Comparison of ENCODE assay signal across 1 cellular context in the genomic region with DNA sequence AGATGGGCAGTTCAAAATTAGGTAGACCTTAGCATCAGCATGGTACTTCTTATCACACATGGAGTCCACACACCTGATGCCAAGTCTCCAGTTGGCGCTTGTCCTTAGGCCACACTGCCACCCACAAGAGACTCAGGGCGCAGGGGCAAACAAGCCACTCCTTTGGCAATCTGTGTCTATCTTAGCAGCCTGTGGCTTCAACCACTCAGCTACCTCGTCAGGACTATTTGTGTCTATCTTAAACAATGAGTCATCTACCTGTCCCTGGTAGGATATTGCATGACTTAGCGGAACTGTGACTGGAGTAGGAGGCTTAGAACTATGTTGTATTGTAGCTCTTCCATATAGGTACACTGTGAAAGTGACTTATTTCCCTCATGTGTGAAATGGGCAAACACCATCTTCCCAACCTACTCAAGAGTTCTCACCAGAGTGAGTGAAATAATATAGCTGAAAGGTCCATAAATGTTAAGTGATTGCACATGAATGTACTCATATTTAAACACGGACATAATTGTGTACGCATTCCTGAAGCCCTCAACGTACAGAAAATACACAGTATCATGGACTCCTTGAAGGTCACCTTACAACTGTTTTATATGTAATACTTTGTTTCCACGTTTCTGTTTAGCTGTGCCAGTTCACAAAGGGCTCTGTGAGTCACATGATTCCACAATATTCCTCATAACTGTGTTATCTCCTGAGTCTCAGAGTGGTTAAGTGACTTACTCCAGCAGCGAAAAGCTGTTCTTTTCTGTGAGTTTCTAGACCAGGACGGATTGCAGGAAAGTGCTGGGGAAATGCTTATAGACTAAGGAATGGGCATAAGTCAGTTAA.
TF ChIP-seq lines count a peak whose summit lies in the region.

No MANE protein-coding gene starts in this region.

TF ChIP-seq in K562, 482 proteins besides CTCF, POLR2A, EP300 and RAD21 (continued from another document and continues in another):
- TF ChIP-seq, protein P1, sequence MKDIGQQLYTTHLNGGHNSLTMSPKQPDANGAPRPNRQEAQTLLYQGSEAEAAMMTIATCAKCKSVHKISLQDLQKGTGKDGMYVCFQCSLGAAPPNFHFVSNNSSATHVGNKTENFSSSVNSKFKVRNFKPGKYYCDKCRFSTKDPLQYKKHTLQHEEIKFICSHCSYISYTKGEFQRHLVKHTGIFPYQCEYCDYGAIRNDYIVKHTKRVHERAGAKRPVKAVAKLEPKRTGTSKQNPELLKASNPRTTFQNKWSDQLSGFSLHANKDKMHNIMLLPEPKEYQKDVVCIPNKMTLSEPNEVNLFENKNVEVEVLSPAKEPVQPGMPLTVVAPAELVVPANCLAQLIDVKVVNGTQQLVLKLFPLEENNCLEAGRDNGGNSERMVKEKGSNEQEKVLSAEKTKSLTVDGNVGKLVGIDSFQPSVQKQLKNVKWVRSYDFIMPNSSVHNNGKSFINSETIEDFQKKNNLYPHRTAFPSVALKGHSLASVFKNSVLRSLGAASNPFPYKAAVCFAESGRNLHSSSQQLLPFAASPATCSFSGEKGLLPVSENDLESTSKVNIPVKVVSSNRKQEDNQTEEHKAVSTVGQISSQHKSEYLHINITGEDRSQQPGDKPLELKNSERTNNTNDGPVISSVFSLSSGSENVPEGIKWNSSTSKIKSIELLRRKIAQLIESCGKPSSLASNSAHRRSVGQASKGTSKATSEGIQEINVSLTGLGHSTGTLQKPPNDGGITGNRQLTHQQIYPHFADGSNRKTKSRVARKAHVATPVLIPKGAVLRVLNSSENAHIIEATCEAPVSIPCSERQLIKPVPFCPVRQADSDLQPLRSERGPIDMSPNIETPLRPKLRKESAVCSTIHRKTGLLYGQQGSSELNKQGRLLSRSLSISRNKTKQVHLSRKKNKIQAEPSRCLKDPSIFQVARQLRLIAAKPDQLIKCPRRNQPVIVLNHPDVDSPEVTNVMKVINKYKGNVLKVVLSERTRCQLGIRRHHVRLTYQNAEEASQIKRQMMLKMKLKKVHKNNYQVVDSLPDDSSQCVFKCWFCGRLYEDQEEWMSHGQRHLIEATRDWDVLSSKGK (CRISPR knock-in tag; IDR thresholded peaks at IDR 0.05), result no peak
- TF ChIP-seq, protein P2, sequence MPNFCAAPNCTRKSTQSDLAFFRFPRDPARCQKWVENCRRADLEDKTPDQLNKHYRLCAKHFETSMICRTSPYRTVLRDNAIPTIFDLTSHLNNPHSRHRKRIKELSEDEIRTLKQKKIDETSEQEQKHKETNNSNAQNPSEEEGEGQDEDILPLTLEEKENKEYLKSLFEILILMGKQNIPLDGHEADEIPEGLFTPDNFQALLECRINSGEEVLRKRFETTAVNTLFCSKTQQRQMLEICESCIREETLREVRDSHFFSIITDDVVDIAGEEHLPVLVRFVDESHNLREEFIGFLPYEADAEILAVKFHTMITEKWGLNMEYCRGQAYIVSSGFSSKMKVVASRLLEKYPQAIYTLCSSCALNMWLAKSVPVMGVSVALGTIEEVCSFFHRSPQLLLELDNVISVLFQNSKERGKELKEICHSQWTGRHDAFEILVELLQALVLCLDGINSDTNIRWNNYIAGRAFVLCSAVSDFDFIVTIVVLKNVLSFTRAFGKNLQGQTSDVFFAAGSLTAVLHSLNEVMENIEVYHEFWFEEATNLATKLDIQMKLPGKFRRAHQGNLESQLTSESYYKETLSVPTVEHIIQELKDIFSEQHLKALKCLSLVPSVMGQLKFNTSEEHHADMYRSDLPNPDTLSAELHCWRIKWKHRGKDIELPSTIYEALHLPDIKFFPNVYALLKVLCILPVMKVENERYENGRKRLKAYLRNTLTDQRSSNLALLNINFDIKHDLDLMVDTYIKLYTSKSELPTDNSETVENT (CRISPR knock-in tag; IDR thresholded peaks at IDR 0.05), result no peak
- TF ChIP-seq FOXJ2 (tag; IDR thresholded peaks at IDR 0.05), result peak; percentile 72
- no peak for TF ChIP-seq ZNF431 (CRISPR knock-in tag; IDR thresholded peaks at IDR 0.05)
- TF ChIP-seq, protein P3, sequence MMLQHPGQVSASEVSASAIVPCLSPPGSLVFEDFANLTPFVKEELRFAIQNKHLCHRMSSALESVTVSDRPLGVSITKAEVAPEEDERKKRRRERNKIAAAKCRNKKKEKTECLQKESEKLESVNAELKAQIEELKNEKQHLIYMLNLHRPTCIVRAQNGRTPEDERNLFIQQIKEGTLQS (IDR thresholded peaks at IDR 0.05), result peak; percentile 98
- TF ChIP-seq, protein P3 (CRISPR knock-in tag; conservative IDR thresholded peaks at IDR 0.05), result peak; percentile 90
- TF ChIP-seq MYBL2 (IDR thresholded peaks at IDR 0.05; ENCODE audit: low read depth), result no peak
- no peak for TF ChIP-seq MYBL2 (CRISPR knock-in tag; IDR thresholded peaks at IDR 0.05; ENCODE audit: borderline replicate concordance)
- no peak for TF ChIP-seq RBFOX2 (IDR thresholded peaks at IDR 0.05; ENCODE audit: low read depth, low read length)
- no peak for TF ChIP-seq ZSCAN32 (CRISPR knock-in tag; IDR thresholded peaks at IDR 0.05)
- no peak for TF ChIP-seq EGR1 (conservative IDR thresholded peaks at IDR 0.05)
- no peak for TF ChIP-seq NCOA6 (IDR thresholded peaks at IDR 0.05)
- TF ChIP-seq ZNF780A (CRISPR knock-in tag; IDR thresholded peaks at IDR 0.05), result no peak
- TF ChIP-seq, protein P4, sequence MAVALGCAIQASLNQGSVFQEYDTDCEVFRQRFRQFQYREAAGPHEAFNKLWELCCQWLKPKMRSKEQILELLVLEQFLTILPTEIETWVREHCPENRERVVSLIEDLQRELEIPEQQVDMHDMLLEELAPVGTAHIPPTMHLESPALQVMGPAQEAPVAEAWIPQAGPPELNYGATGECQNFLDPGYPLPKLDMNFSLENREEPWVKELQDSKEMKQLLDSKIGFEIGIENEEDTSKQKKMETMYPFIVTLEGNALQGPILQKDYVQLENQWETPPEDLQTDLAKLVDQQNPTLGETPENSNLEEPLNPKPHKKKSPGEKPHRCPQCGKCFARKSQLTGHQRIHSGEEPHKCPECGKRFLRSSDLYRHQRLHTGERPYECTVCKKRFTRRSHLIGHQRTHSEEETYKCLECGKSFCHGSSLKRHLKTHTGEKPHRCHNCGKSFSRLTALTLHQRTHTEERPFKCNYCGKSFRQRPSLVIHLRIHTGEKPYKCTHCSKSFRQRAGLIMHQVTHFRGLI (CRISPR knock-in tag; IDR thresholded peaks at IDR 0.05), result no peak
- TF ChIP-seq, protein P5, sequence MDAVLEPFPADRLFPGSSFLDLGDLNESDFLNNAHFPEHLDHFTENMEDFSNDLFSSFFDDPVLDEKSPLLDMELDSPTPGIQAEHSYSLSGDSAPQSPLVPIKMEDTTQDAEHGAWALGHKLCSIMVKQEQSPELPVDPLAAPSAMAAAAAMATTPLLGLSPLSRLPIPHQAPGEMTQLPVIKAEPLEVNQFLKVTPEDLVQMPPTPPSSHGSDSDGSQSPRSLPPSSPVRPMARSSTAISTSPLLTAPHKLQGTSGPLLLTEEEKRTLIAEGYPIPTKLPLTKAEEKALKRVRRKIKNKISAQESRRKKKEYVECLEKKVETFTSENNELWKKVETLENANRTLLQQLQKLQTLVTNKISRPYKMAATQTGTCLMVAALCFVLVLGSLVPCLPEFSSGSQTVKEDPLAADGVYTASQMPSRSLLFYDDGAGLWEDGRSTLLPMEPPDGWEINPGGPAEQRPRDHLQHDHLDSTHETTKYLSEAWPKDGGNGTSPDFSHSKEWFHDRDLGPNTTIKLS (IDR thresholded peaks at IDR 0.05; ENCODE audit: borderline replicate concordance, low read depth), result no peak
- peak; percentile 34; the same call in 1 of the 2 replicates for TF ChIP-seq GATAD2B (IDR thresholded peaks at IDR 0.05; ENCODE audit: borderline replicate concordance)
- TF ChIP-seq, protein P6, sequence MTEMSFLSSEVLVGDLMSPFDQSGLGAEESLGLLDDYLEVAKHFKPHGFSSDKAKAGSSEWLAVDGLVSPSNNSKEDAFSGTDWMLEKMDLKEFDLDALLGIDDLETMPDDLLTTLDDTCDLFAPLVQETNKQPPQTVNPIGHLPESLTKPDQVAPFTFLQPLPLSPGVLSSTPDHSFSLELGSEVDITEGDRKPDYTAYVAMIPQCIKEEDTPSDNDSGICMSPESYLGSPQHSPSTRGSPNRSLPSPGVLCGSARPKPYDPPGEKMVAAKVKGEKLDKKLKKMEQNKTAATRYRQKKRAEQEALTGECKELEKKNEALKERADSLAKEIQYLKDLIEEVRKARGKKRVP (CRISPR knock-in tag; IDR thresholded peaks at IDR 0.05), result no peak
- TF ChIP-seq, protein P7, sequence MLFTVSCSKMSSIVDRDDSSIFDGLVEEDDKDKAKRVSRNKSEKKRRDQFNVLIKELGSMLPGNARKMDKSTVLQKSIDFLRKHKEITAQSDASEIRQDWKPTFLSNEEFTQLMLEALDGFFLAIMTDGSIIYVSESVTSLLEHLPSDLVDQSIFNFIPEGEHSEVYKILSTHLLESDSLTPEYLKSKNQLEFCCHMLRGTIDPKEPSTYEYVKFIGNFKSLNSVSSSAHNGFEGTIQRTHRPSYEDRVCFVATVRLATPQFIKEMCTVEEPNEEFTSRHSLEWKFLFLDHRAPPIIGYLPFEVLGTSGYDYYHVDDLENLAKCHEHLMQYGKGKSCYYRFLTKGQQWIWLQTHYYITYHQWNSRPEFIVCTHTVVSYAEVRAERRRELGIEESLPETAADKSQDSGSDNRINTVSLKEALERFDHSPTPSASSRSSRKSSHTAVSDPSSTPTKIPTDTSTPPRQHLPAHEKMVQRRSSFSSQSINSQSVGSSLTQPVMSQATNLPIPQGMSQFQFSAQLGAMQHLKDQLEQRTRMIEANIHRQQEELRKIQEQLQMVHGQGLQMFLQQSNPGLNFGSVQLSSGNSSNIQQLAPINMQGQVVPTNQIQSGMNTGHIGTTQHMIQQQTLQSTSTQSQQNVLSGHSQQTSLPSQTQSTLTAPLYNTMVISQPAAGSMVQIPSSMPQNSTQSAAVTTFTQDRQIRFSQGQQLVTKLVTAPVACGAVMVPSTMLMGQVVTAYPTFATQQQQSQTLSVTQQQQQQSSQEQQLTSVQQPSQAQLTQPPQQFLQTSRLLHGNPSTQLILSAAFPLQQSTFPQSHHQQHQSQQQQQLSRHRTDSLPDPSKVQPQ (CRISPR knock-in tag; IDR thresholded peaks at IDR 0.05; ENCODE audit: borderline replicate concordance), result no peak
- TF ChIP-seq HDAC6 (IDR thresholded peaks at IDR 0.05; ENCODE audit: low read depth, low read length), result no peak
- TF ChIP-seq, protein P8, sequence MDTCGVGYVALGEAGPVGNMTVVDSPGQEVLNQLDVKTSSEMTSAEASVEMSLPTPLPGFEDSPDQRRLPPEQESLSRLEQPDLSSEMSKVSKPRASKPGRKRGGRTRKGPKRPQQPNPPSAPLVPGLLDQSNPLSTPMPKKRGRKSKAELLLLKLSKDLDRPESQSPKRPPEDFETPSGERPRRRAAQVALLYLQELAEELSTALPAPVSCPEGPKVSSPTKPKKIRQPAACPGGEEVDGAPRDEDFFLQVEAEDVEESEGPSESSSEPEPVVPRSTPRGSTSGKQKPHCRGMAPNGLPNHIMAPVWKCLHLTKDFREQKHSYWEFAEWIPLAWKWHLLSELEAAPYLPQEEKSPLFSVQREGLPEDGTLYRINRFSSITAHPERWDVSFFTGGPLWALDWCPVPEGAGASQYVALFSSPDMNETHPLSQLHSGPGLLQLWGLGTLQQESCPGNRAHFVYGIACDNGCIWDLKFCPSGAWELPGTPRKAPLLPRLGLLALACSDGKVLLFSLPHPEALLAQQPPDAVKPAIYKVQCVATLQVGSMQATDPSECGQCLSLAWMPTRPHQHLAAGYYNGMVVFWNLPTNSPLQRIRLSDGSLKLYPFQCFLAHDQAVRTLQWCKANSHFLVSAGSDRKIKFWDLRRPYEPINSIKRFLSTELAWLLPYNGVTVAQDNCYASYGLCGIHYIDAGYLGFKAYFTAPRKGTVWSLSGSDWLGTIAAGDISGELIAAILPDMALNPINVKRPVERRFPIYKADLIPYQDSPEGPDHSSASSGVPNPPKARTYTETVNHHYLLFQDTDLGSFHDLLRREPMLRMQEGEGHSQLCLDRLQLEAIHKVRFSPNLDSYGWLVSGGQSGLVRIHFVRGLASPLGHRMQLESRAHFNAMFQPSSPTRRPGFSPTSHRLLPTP (IDR thresholded peaks at IDR 0.05; ENCODE audit: borderline replicate concordance, extremely low read depth, insufficient read length), result no peak
- no peak for TF ChIP-seq TCF7L2 (IDR thresholded peaks at IDR 0.05; ENCODE audit: low read depth, low read length)
- TF ChIP-seq, protein P9, sequence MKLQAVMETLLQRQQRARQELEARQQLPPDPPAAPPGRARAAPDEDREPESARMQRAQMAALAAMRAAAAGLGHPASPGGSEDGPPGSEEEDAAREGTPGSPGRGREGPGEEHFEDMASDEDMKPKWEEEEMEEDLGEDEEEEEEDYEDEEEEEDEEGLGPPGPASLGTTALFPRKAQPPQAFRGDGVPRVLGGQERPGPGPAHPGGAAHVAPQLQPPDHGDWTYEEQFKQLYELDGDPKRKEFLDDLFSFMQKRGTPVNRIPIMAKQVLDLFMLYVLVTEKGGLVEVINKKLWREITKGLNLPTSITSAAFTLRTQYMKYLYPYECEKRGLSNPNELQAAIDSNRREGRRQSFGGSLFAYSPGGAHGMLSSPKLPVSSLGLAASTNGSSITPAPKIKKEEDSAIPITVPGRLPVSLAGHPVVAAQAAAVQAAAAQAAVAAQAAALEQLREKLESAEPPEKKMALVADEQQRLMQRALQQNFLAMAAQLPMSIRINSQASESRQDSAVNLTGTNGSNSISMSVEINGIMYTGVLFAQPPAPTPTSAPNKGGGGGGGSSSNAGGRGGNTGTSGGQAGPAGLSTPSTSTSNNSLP (IDR thresholded peaks at IDR 0.05; ENCODE audit: borderline replicate concordance, low read depth, low read length), result no peak
